ENCODE assay signal across 11 cellular contexts in the genomic region with DNA sequence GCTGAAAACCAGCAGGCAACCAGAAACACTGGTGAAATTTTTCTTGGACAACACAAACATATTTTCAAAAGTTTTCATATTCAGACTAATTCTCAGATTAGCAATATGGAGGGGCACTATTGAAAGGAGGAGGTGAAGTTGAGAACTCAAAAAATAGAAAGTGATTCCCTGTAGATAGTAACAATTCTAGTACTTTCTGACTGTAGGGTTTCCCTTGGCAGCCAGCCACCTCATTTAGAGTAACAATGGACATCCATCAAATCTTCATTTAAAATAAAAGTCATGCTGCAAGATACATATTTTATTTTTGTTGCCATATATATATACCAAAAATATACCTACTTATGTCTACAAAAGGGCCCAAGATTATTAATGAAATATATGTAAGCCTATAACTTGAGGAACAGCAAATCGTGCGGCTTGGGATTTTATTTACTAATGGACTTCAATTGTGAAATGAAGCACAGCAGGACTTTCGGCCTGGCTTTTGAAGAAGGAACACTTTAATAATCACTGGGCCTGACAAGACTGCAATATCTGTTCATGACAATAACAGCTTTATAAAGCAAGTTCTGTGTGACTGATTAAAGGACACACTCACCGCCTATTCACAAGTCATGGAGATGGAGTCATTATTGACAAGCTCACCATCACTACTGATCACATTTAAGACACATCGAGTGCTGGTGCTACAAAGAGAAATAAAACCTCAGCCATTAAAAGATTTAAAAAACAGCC. TPM values are rescaled to one million over a fixed set of nuclear protein-coding genes. Genes with fewer than 3 reads are reported as not detected.
A peak's percentile ranks its signal among the peaks of the same experiment; 100 is the strongest.
DNase-seq lines count a peak whose midpoint lies in the region; ATAC-seq and TF ChIP-seq lines count a peak whose summit lies in the region.
"Had no signal": no experiment of that assay in that cellular context is flagged by ENCODE, and none has a peak within 500 bp of the region (broad histone marks: within the 10 kb centered on the region; RNA-seq: fewer than 3 reads in every experiment).

No MANE protein-coding gene starts in this region.

- peak overlapping the region; percentile 44 for H3K4me3 Mint-ChIP-seq in activated T-helper 2 cell treated with anti-CD3 and anti-CD28 coated beads, Interferon-gamma antibody, Interleukin-2, Interleukin-4, amounts not matched to agents 10 μg/mL and 5 μg/mL and 100 μg/mL, durations not matched to agents 14 hours and 24 hours and 36 hours (ENCODE audit: low read depth)
- H3K4me3 Mint-ChIP-seq in WTC11 = no peak overlapping the region

- H3K27me3 Mint-ChIP-seq in activated T-helper 2 cell treated with anti-CD3 and anti-CD28 coated beads, Interferon-gamma antibody, Interleukin-2, Interleukin-4, amounts not matched to agents 10 μg/mL and 5 μg/mL and 100 μg/mL, durations not matched to agents 14 hours and 24 hours and 36 hours (ENCODE audit: low read depth) = no peaks in the 10 kb centered on the region
- H3K27me3 Mint-ChIP-seq in WTC11 (ENCODE audit: low read depth) = peaks cover 40% of the 10 kb centered on the region

- in situ Hi-C loops in Caki2 (cut with HindIII; ENCODE audit: low pct_unique_long_range_greater_than_20kb, low sequenced_read_pairs) = loop anchor here (25.0 kb wide), 1 partner anchor 248 kb away; no protein-coding TSS in a partner anchor

- H3K36me3 Mint-ChIP-seq in activated T-helper 2 cell treated with anti-CD3 and anti-CD28 coated beads, Interferon-gamma antibody, Interleukin-2, Interleukin-4, amounts not matched to agents 10 μg/mL and 5 μg/mL and 100 μg/mL, durations not matched to agents 14 hours and 24 hours and 36 hours (ENCODE audit: low read depth) = peaks cover 11% of the 10 kb centered on the region
- H3K36me3 Mint-ChIP-seq in WTC11 = no peaks in the 10 kb centered on the region

- no peak overlapping the region for H3K27ac ChIP-seq in HEK293 (ENCODE audit: extremely low read depth, low read depth, low read length)
- peak overlapping the region; percentile 98 for H3K27ac ChIP-seq in muscle layer of duodenum (ENCODE audit: low read length)
- H3K27ac ChIP-seq: neutrophil had no signal

- peaks cover 51% of the 10 kb centered on the region for H3K4me1 Mint-ChIP-seq in activated T-helper 2 cell treated with anti-CD3 and anti-CD28 coated beads, Interferon-gamma antibody, Interleukin-2, Interleukin-4, amounts not matched to agents 10 μg/mL and 5 μg/mL and 100 μg/mL, durations not matched to agents 14 hours and 24 hours and 36 hours (ENCODE audit: low read depth)
- H3K4me1 Mint-ChIP-seq in WTC11 = peaks cover 41% of the 10 kb centered on the region

- TF ChIP-seq CTCF in HEK293 (tag by site-specific recombination; IDR thresholded peaks at IDR 0.05) = no peak
- TF ChIP-seq CTCF in WTC11 (IDR thresholded peaks at IDR 0.05) = no peak

- no peaks in the 10 kb centered on the region for H3K9me3 Mint-ChIP-seq in activated T-helper 2 cell treated with anti-CD3 and anti-CD28 coated beads, Interferon-gamma antibody, Interleukin-2, Interleukin-4, amounts not matched to agents 10 μg/mL and 5 μg/mL and 100 μg/mL, durations not matched to agents 14 hours and 24 hours and 36 hours
- no peaks in the 10 kb centered on the region for H3K9me3 Mint-ChIP-seq in WTC11

- no peaks in the 10 kb centered on the region for H3K9me3 ChIP-seq in HEK293 (ENCODE audit: control insufficient read depth, insufficient read depth, low read depth, low read length)
- H3K9me3 ChIP-seq in muscle layer of duodenum (ENCODE audit: control insufficient read depth in 1 of 2, low read length in 2 of 2) = no peaks in the 10 kb centered on the region
- H3K9me3 ChIP-seq: neutrophil had no signal

- POLR2A ChIA-PET in HEK293 (lab: Yijun Ruan, JAX) (no interaction called here), WTC11 (lab: Charles Lee) (no interaction called here)

- CTCF ChIA-PET in HEK293 (lab: Yijun Ruan, JAX) = no interaction called here
- CTCF ChIA-PET in WTC11 (lab: Charles Lee) = interaction anchor here (0.5 to 1.1 kb wide), 2 partner anchors 77 to 250 kb away, joined by 4 to 6 read pairs; no protein-coding TSS in a partner anchor

- no peaks in the 10 kb centered on the region for H3K36me3 ChIP-seq in HEK293 (ENCODE audit: control insufficient read depth in 2 of 2, insufficient read depth in 1 of 2, low read length in 2 of 2)
- peaks cover 0 to 8% of the 10 kb centered on the region in 2 donors for H3K36me3 ChIP-seq in muscle layer of duodenum (ENCODE audit: control insufficient read depth in 1 of 2, insufficient read depth in 2 of 2, low read length in 2 of 2)
- H3K36me3 ChIP-seq: neutrophil had no signal

- H3K4me3 ChIP-seq in HEK293 (ENCODE audit: low read depth, low read length) (no peak overlapping the region), muscle layer of duodenum (ENCODE audit: low read depth in 1 of 2, low read length in 2 of 2) (no peak overlapping the region)

- H3K27me3 ChIP-seq in muscle layer of duodenum (ENCODE audit: low read depth, low read length) = no peaks in the 10 kb centered on the region

- no peak for ATAC-seq in activated CD4-positive, CD25-positive, alpha-beta regulatory T cell treated with anti-CD3 and anti-CD28 coated beads, Interleukin-2, amount 50 U/mL, for 24 hours
- ATAC-seq in HG03571 (IDR thresholded peaks at IDR 0.05; ENCODE audit: unreplicated experiment) = no peak
- no peak for ATAC-seq in WTC11

- intact Hi-C loops in activated T-helper 2 cell treated with anti-CD3 and anti-CD28 coated beads, Interferon-gamma antibody, Interleukin-2, Interleukin-4, amounts not matched to agents 10 μg/mL and 5 μg/mL and 100 μg/mL, durations not matched to agents 14 hours and 24 hours and 36 hours (cut with micrococcal nuclease) = loop anchor here (10.0 kb wide), 2 partner anchors 1076 to 1556 kb away; no protein-coding TSS in a partner anchor

- H3K27ac Mint-ChIP-seq in activated T-helper 2 cell treated with anti-CD3 and anti-CD28 coated beads, Interferon-gamma antibody, Interleukin-2, Interleukin-4, amounts not matched to agents 10 μg/mL and 5 μg/mL and 100 μg/mL, durations not matched to agents 14 hours and 24 hours and 36 hours = peak overlapping the region; percentile 73
- H3K27ac Mint-ChIP-seq in WTC11 = no peak overlapping the region

- DNase-seq in Caki2 (ENCODE audit: low read depth) = peak; percentile 34
- DNase-seq in activated T-helper 2 cell treated with anti-CD3 and anti-CD28 coated beads, Interferon-gamma antibody, Interleukin-2, Interleukin-4, amounts not matched to agents 10 μg/mL and 5 μg/mL and 100 μg/mL, durations not matched to agents 14 hours and 24 hours and 36 hours (ENCODE audit: low spot score) = no peak
- DNase-seq in WTC11 (ENCODE audit: low spot score) = no peak
- DNase-seq in GM19240 (ENCODE audit: insufficient read length, low spot score) = no peak
- DNase-seq: GOT3, SHP77 treated with DMSO at 0.1 percent for 48 hours had no signal

- peaks cover 7% of the 10 kb centered on the region; the same call in 1 of the 2 replicates for H3K4me1 ChIP-seq in HEK293 (ENCODE audit: control insufficient read depth, insufficient read depth, low read length)
- H3K4me1 ChIP-seq in muscle layer of duodenum (ENCODE audit: control insufficient read depth in 1 of 2, insufficient read depth in 2 of 2, low read length in 2 of 2) = peaks cover 6 to 12% of the 10 kb centered on the region in 2 donors

TF ChIP-seq in HEK293, 187 proteins besides CTCF, POLR2A, EP300 and RAD21 (continues in another document):
- TF ChIP-seq, protein P1, sequence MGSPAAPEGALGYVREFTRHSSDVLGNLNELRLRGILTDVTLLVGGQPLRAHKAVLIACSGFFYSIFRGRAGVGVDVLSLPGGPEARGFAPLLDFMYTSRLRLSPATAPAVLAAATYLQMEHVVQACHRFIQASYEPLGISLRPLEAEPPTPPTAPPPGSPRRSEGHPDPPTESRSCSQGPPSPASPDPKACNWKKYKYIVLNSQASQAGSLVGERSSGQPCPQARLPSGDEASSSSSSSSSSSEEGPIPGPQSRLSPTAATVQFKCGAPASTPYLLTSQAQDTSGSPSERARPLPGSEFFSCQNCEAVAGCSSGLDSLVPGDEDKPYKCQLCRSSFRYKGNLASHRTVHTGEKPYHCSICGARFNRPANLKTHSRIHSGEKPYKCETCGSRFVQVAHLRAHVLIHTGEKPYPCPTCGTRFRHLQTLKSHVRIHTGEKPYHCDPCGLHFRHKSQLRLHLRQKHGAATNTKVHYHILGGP (tag by site-specific recombination; IDR thresholded peaks at IDR 0.05) = no peak

TF ChIP-seq in WTC11, 78 proteins besides CTCF, POLR2A, EP300 and RAD21:
- TF ChIP-seq, protein P2, sequence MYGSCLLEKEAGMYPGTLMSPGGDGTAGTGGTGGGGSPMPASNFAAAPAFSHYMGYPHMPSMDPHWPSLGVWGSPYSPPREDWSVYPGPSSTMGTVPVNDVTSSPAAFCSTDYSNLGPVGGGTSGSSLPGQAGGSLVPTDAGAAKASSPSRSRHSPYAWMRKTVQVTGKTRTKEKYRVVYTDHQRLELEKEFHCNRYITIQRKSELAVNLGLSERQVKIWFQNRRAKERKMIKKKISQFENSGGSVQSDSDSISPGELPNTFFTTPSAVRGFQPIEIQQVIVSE (CRISPR knock-in tag; IDR thresholded peaks at IDR 0.05; ENCODE audit: borderline replicate concordance) = no peak
- TF ChIP-seq ZNF317 (CRISPR knock-in tag; IDR thresholded peaks at IDR 0.05; ENCODE audit: borderline replicate concordance, low read depth) (no peak), PRRX2 (CRISPR knock-in tag; IDR thresholded peaks at IDR 0.05) (no peak), JAZF1 (CRISPR knock-in tag; IDR thresholded peaks at IDR 0.05) (no peak), NR3C1 (CRISPR knock-in tag; conservative IDR thresholded peaks at IDR 0.05; ENCODE audit: low read depth) (no peak), ZNF423 (CRISPR knock-in tag; IDR thresholded peaks at IDR 0.05) (no peak)

RNA-seq across cellular contexts. Expression of a gene that starts 6.8 kb away (rescaled TPM):
- total RNA-seq in Caki2 (2014; rRNA removed; shearing (Covaris generic); ENCODE audit: low replicate concordance) = not detected in 2 replicates
- 22.1 and 24.0 TPM in 2 replicates for total RNA-seq in activated T-helper 2 cell treated with anti-CD3 and anti-CD28 coated beads, Interferon-gamma antibody, Interleukin-2, Interleukin-4, amounts not matched to agents 10 μg/mL and 5 μg/mL and 100 μg/mL, durations not matched to agents 14 hours and 24 hours and 36 hours
- 0.66 to 0.69 TPM (median 0.66 TPM) in 3 replicates for total RNA-seq in WTC11 (2021)

Comparison
In these comparisons a context has a peak if more than half of its experiments do, and no peak if none do; other contexts are left out.
1. RNA of a gene that starts 6.8 kb away (total RNA-seq): 22.1 to 24.0 TPM in activated T-helper 2 cell treated with anti-CD3 and anti-CD28 coated beads, Interferon-gamma antibody, Interleukin-2, Interleukin-4, amounts not matched to agents 10 μg/mL and 5 μg/mL and 100 μg/mL, durations not matched to agents 14 hours and 24 hours and 36 hours; 0.66 to 0.69 TPM in WTC11 and not detected in Caki2; every median in the first group is over 10 times any median in the second.